Comparison of ENCODE assay signal across 27 cellular contexts in genomic region chr5:175878544-175879438, GRCh38. TPM values are rescaled to one million over a fixed set of nuclear protein-coding genes. Genes with fewer than 3 reads are reported as not detected.
DNase-seq lines count a peak whose midpoint lies in the region; ATAC-seq, FAIRE-seq and TF ChIP-seq lines count a peak whose summit lies in the region.
"Had no signal": no experiment of that assay in that cellular context is flagged by ENCODE, and none has a peak within 500 bp of the region (broad histone marks: within the 10 kb centered on the region; RNA-seq: fewer than 3 reads in every experiment).

No MANE protein-coding gene starts in this region.

- TF ChIP-seq RAD21 in K562 (CRISPR knock-in tag; conservative IDR thresholded peaks at IDR 0.05 in 1 of 2, IDR thresholded peaks at IDR 0.05 in 1 of 2): no peak

- H3K4me3 Mint-ChIP-seq in osteocyte (ENCODE audit: unreplicated experiment): no peak overlapping the region
- H3K4me3 Mint-ChIP-seq: activated CD4-positive, alpha-beta T cell treated with anti-CD3 and anti-CD28 coated beads for 36 hours; activated naive CD8-positive, alpha-beta T cell treated with anti-CD3 and anti-CD28 coated beads, Interleukin-2, amount 50 U/mL, for 24 hours; CD4-positive, alpha-beta T cell; memory B cell had no signal

- ATAC-seq in K562: peak; percentile 99
- no peak for ATAC-seq in GM19324 (IDR thresholded peaks at IDR 0.05; ENCODE audit: low FRiP score, unreplicated experiment)
- no peak for ATAC-seq in stimulated activated naive CD8-positive, alpha-beta T cell treated with anti-CD3 and anti-CD28 coated beads, Interleukin-15, Interleukin-2, amounts not matched to agents 100 U/mL and 50 U/mL, for 24 hours
- ATAC-seq: activated CD4-positive, alpha-beta T cell treated with anti-CD3 and anti-CD28 coated beads for 36 hours; activated naive CD8-positive, alpha-beta T cell treated with anti-CD3 and anti-CD28 coated beads, Interleukin-2, amount 50 U/mL, for 24 hours had no signal

- peak; percentile 10 for DNase-seq in GM23248
- DNase-seq in K562 (ENCODE audit: extremely low read depth in 1 of 4, low spot score in 3 of 4): peak; percentile 77 to 87 (median 86)
- DNase-seq in iPS-NIHi11 (ENCODE audit: low spot score): peak; percentile 74
- no peak for DNase-seq in stimulated activated CD8-positive, alpha-beta memory T cell treated with anti-CD3 and anti-CD28 coated beads, Interleukin-4, amount 100 ng/mL, for 48 hours
- DNase-seq in stimulated activated naive CD8-positive, alpha-beta T cell treated with anti-CD3 and anti-CD28 coated beads, Interleukin-15, Interleukin-2, amounts not matched to agents 100 U/mL and 50 U/mL, for 24 hours: no peak
- DNase-seq in osteocyte (ENCODE audit: extremely low spot score, unreplicated experiment): no peak
- DNase-seq: activated CD4-positive, alpha-beta T cell treated with anti-CD3 and anti-CD28 coated beads for 36 hours; activated gamma-delta T cell treated with Interleukin-2 at 50 U/mL for 16 hours; activated naive CD8-positive, alpha-beta T cell treated with anti-CD3 and anti-CD28 coated beads, Interleukin-2, amount 50 U/mL, for 24 hours; CD4-positive, alpha-beta T cell; foreskin fibroblast; NCI-H1092; NCI-H2029; NCI-H526 treated with DMSO at 0.1 percent for 48 hours; stimulated activated CD4-positive, alpha-beta T cell treated with anti-CD3 and anti-CD28 coated beads, Interleukin-12 subunit alpha, Interleukin-12 subunit beta, amount 100 ng/mL, for 4 hours; stimulated activated CD4-positive, alpha-beta T cell treated with anti-CD3 and anti-CD28 coated beads, Interleukin-4, amount 100 ng/mL, for 24 hours; stimulated activated naive CD4-positive, alpha-beta T cell treated with Interleukin-2 at 50 U/mL for 16 hours; transverse colon had no signal

- H3K27ac Mint-ChIP-seq in osteocyte (ENCODE audit: unreplicated experiment): no peak overlapping the region
- H3K27ac Mint-ChIP-seq: activated CD4-positive, alpha-beta T cell treated with anti-CD3 and anti-CD28 coated beads for 36 hours; activated naive CD8-positive, alpha-beta T cell treated with anti-CD3 and anti-CD28 coated beads, Interleukin-2, amount 50 U/mL, for 24 hours; CD4-positive, alpha-beta T cell; memory B cell had no signal

- no TSS peak for BruUV-seq in K562 (replicated peaks; lab: Mats Ljungman, UMichigan)

- no peak for TF ChIP-seq EP300 in K562 (IDR thresholded peaks at IDR 0.05; ENCODE audit: low read length)

- H3K4me2 ChIP-seq in GM23248 (ENCODE audit: unreplicated experiment): no peak overlapping the region
- H3K4me2 ChIP-seq in K562 (ENCODE audit: insufficient read depth, low read length): peak overlapping the region; percentile 67
- H3K4me2 ChIP-seq in parathyroid adenoma (ENCODE audit: low read length): no peak overlapping the region

- H3K4me3 ChIP-seq in GM23248 (no peak overlapping the region), K562 (peak overlapping the region; percentile 28), parathyroid adenoma (ENCODE audit: low read depth, low read length) (no peak overlapping the region)
- H3K4me3 ChIP-seq: right atrium auricular region, SJSA1, transverse colon had no signal

- H3K9me1 ChIP-seq in K562 (ENCODE audit: control insufficient read depth, insufficient read depth, low read length): no peaks in the 10 kb centered on the region

- FAIRE-seq in K562 (lab: Jason Lieb, UNC): peak; percentile 68

- H4K20me1 ChIP-seq in GM23248 (ENCODE audit: insufficient read depth) (no peaks in the 10 kb centered on the region), K562 (replicated peaks; ENCODE audit: control insufficient read depth, insufficient read depth, low read length) (0 out of 2 replicates have a peak, but pooled peaks cover 3% of the 10 kb centered on the region)

- H3K27me3 ChIP-seq in GM23248 (replicated peaks; ENCODE audit: insufficient read depth): peaks cover 13% of the 10 kb centered on the region
- H3K27me3 ChIP-seq in K562 (ENCODE audit: control insufficient read depth in 2 of 2, insufficient read depth in 2 of 2, low read length in 2 of 2): peaks cover 0 to 10% of the 10 kb centered on the region in 2 experiments; a peak in 2 of 5 replicates
- H3K27me3 ChIP-seq in parathyroid adenoma (ENCODE audit: control insufficient read depth, insufficient read depth, low read length): no peaks in the 10 kb centered on the region
- H3K27me3 ChIP-seq: right atrium auricular region had no signal

- no peak overlapping the region for H3K27ac ChIP-seq in GM23248
- no peak overlapping the region for H3K27ac ChIP-seq in K562 (ENCODE audit: extremely low read depth, low read depth, low read length)
- H3K27ac ChIP-seq in parathyroid adenoma: peak overlapping the region; percentile 78
- H3K27ac ChIP-seq: right atrium auricular region, SJSA1, transverse colon had no signal

- H3F3A ChIP-seq in GM23248 (ENCODE audit: insufficient read depth): no peaks in the 10 kb centered on the region

- 17 to 18% methylated on average over 35 to 39 of the region's 44 CpGs for WGBS in GM23248 (ENCODE audit: low coverage in 1 of 2, low lambda C conversion rate in 2 of 2, missing lambda C conversion rate in 2 of 2), 2 experiments
- WGBS in K562 (ENCODE audit: insufficient coverage, low coverage, missing lambda C conversion rate): 10% methylated on average over 29 of the region's 44 CpGs

- in situ Hi-C loops in GM23248 (cut with MboI): no loop called here
- in situ Hi-C loops in K562 (cut with MboI): no loop called here

- H3K4me1 ChIP-seq in GM23248 (ENCODE audit: insufficient read depth) (no peaks in the 10 kb centered on the region), K562 (replicated peaks in 1 of 2; ENCODE audit: control insufficient read depth in 2 of 2, insufficient read depth in 2 of 2, low read length in 2 of 2) (peaks cover 0 to 13% of the 10 kb centered on the region in 2 experiments; a peak in 3 of 5 replicates), parathyroid adenoma (peaks cover 52% of the 10 kb centered on the region)
- H3K4me1 ChIP-seq: right atrium auricular region, SJSA1, transverse colon had no signal

- TF ChIP-seq CTCF in K562 (IDR thresholded peaks at IDR 0.05 in 2 of 3, conservative IDR thresholded peaks at IDR 0.05 in 1 of 3; ENCODE audit: insufficient read depth in 2 of 3, low read depth in 1 of 3, low read length in 3 of 3) (peak in 2 of 3 experiments; percentile 23 to 28; a peak in 2 of 6 replicates), parathyroid adenoma (IDR thresholded peaks at IDR 0.05) (peak; percentile 31), osteocyte (IDR thresholded peaks at IDR 0.05) (no peak)

- H3K9me2 ChIP-seq in GM23248 (ENCODE audit: insufficient read depth): no peaks in the 10 kb centered on the region

- peaks cover 48% of the 10 kb centered on the region for H3K27me3 Mint-ChIP-seq in osteocyte (ENCODE audit: unreplicated experiment)

- TF ChIP-seq POLR2A in K562 (conservative IDR thresholded peaks at IDR 0.05): no peak

- H3K9ac ChIP-seq in GM23248: no peak overlapping the region
- H3K9ac ChIP-seq in K562 (ENCODE audit: insufficient read depth in 1 of 2, low read depth in 2 of 2, low read length in 2 of 2): peak overlapping the region in 1 of 2 experiments; percentile 71; a peak in 1 of 4 replicates
- H3K9ac ChIP-seq in parathyroid adenoma: no peak overlapping the region

- no peaks in the 10 kb centered on the region for H3K36me3 Mint-ChIP-seq in osteocyte (ENCODE audit: unreplicated experiment)

- H3K9me3 ChIP-seq in GM23248 (ENCODE audit: low read depth) (no peaks in the 10 kb centered on the region), K562 (replicated peaks; ENCODE audit: control insufficient read depth, insufficient read depth, low read depth, low read length) (no peaks in the 10 kb centered on the region), parathyroid adenoma (ENCODE audit: control insufficient read depth, low read length) (no peaks in the 10 kb centered on the region)
- H3K9me3 ChIP-seq: right atrium auricular region, SJSA1, transverse colon had no signal

- H3K4me1 Mint-ChIP-seq in osteocyte (ENCODE audit: unreplicated experiment): no peaks in the 10 kb centered on the region
- H3K4me1 Mint-ChIP-seq: activated CD4-positive, alpha-beta T cell treated with anti-CD3 and anti-CD28 coated beads for 36 hours; activated naive CD8-positive, alpha-beta T cell treated with anti-CD3 and anti-CD28 coated beads, Interleukin-2, amount 50 U/mL, for 24 hours; memory B cell had no signal

- H3K9me3 Mint-ChIP-seq in osteocyte (ENCODE audit: unreplicated experiment): no peaks in the 10 kb centered on the region
- H3K9me3 Mint-ChIP-seq: activated naive CD8-positive, alpha-beta T cell treated with anti-CD3 and anti-CD28 coated beads, Interleukin-2, amount 50 U/mL, for 24 hours; CD4-positive, alpha-beta T cell; memory B cell had no signal

- POLR2A ChIA-PET in K562 (lab: Yijun Ruan, JAX): interaction anchor here (0.6 to 1.0 kb wide), 2 partner anchors 9 to 13 kb away, joined by 3 read pairs; no protein-coding TSS in a partner anchor

- H3K79me2 ChIP-seq in GM23248 (ENCODE audit: insufficient read depth) (no peaks in the 10 kb centered on the region), K562 (ENCODE audit: control insufficient read depth, insufficient read depth, low read length) (no peaks in the 10 kb centered on the region), parathyroid adenoma (no peaks in the 10 kb centered on the region)

- H3K36me3 ChIP-seq in GM23248 (ENCODE audit: low read depth): no peaks in the 10 kb centered on the region
- no peaks in the 10 kb centered on the region for H3K36me3 ChIP-seq in K562 (ENCODE audit: control insufficient read depth, insufficient read depth, low read length)
- H3K36me3 ChIP-seq in parathyroid adenoma (ENCODE audit: control insufficient read depth, insufficient read depth, low read length): no peaks in the 10 kb centered on the region
- H3K36me3 ChIP-seq: right atrium auricular region, SJSA1, transverse colon had no signal

- CTCF ChIA-PET in K562 (lab: Yijun Ruan, JAX; ENCODE audit: low intra/inter-chr PET ratio): no interaction called here

- H2AFZ ChIP-seq in GM23248 (no peak overlapping the region), K562 (ENCODE audit: low read depth, low read length) (peak overlapping the region; percentile 74), parathyroid adenoma (peak overlapping the region; percentile 2)

- intact Hi-C loops in K562 (cut with micrococcal nuclease): loop anchor here (10.0 kb wide), 1 partner anchor 344 kb away; no protein-coding TSS in a partner anchor

RNA-seq across cellular contexts. Expression of gene CPLX2, which starts 7.4 kb away (rescaled TPM):
- not detected in 2 replicates for total RNA-seq in GM23248 (2014; rRNA removed; shearing (Covaris generic))
- polyA plus RNA-seq in GM23248 (2016; fragmentation: Nextera tagmentation; extraction: Ambion mirVana) (not detected in 2 replicates), K562 (2011; rRNA removed) (not detected in 2 replicates), K562 (2014; fragmentation: Illumina TruSeq; extraction: Trizol) (not detected in 2 replicates), K562 (2014; fragmentation: Nextera tagmentation; extraction: Ambion mirVana) (not detected), K562 (2014; rRNA removed) (not detected in 2 replicates)
- not detected in 2 replicates for total RNA-seq in K562 (2011; cell fraction: chromatin; rRNA removed; ENCODE audit: low replicate concordance)
- total RNA-seq in K562 (2011; cell fraction: nucleolus; rRNA removed): not detected in 2 replicates
- not detected in 2 replicates for total RNA-seq in K562 (2011; cell fraction: nucleoplasm; rRNA removed)
- total RNA-seq in K562 (2014; rRNA removed) (not detected in 2 replicates), K562 (2014; rRNA removed; fragmentation: Illumina TruSeq; extraction: Trizol) (not detected in 2 replicates), K562 (2015; rRNA removed; fragmentation: Illumina TruSeq; extraction: Trizol) (not detected in 2 replicates), K562 (2021) (0.04 TPM in 1 of 2 replicates, not detected in the other), osteocyte (not detected in 2 replicates)
- polyA plus RNA-seq in K562 (2011; cell fraction: cytosol; rRNA removed): not detected in 2 replicates
- not detected in 2 replicates for polyA plus RNA-seq in K562 (2011; cell fraction: nucleus; rRNA removed)
- 0.01 TPM in 1 of 2 replicates, not detected in the other for polyA plus RNA-seq in K562 (2012)
- not detected in 2 replicates for polyA minus RNA-seq in K562 (2011; rRNA and poly(A)+ RNA removed)
- polyA minus RNA-seq in K562 (2011; cell fraction: cytosol; rRNA and poly(A)+ RNA removed): not detected in 2 replicates
- not detected in 2 replicates for polyA minus RNA-seq in K562 (2011; cell fraction: nucleus; rRNA and poly(A)+ RNA removed)
- total RNA-seq: activated CD4-positive, alpha-beta T cell treated with anti-CD3 and anti-CD28 coated beads for 36 hours; CD4-positive, alpha-beta T cell; G401; H4; omental fat pad; right atrium auricular region; SJSA1; T-helper 1 cell treated with Interleukin-12 subunit alpha and Interleukin-12 subunit beta and Interleukin-4 antibody, amounts not matched to agents 30 ng/mL and 1 ng/mL, for 36 hours had no signal

Comparison
In these comparisons a context has a peak if more than half of its experiments do, and no peak if none do; other contexts are left out.
1. DNase-seq: peak in GM23248 (single experiment), K562 (4 of 4) and iPS-NIHi11 (single experiment); none in stimulated activated CD8-positive, alpha-beta memory T cell treated with anti-CD3 and anti-CD28 coated beads, Interleukin-4, amount 100 ng/mL, for 48 hours (single experiment), stimulated activated naive CD8-positive, alpha-beta T cell treated with anti-CD3 and anti-CD28 coated beads, Interleukin-15, Interleukin-2, amounts not matched to agents 100 U/mL and 50 U/mL, for 24 hours (single experiment) and osteocyte (single experiment).